8 cellular contexts compared by ENCODE assay signal in genomic region chr1:202565890-202566289, GRCh38.
DNase-seq lines count a peak whose midpoint lies in the region; ATAC-seq and TF ChIP-seq lines count a peak whose summit lies in the region.

No MANE protein-coding gene starts in this region.

- TF ChIP-seq CTCF in GM06990 (IDR thresholded peaks at IDR 0.05; ENCODE audit: insufficient read depth, low read length, poor library complexity, severe bottlenecking) (peak; percentile 27), GM20000 (IDR thresholded peaks at IDR 0.05; ENCODE audit: extremely low read depth, missing control alignments) (peak; percentile 6)

- ATAC-seq in HG03469 (IDR thresholded peaks at IDR 0.05; ENCODE audit: unreplicated experiment) = peak; percentile 57

- H3K4me1 ChIP-seq in CD8-positive, alpha-beta memory T cell (ENCODE audit: insufficient read depth, low read length) = no peaks in the 10 kb centered on the region

- no peak overlapping the region for H3K4me3 ChIP-seq in GM06990 (replicated peaks; ENCODE audit: low read depth, low read length)
- H3K4me3 ChIP-seq in CD8-positive, alpha-beta memory T cell (ENCODE audit: low read length) = no peak overlapping the region

- CTCF ChIA-PET in CD8-positive, alpha-beta memory T cell (lab: Charles Lee) = no interaction called here

- no peaks in the 10 kb centered on the region for H3K27me3 ChIP-seq in GM06990 (replicated peaks; ENCODE audit: control insufficient read depth, insufficient read depth, low read length)
- no peaks in the 10 kb centered on the region for H3K27me3 ChIP-seq in CD8-positive, alpha-beta memory T cell (ENCODE audit: insufficient read depth, low read length, poor library complexity, severe bottlenecking)

- no peaks in the 10 kb centered on the region for H3K9me3 Mint-ChIP-seq in immature natural killer cell
- H3K9me3 Mint-ChIP-seq in CD8-positive, alpha-beta memory T cell = no peaks in the 10 kb centered on the region

- H3K27ac Mint-ChIP-seq in immature natural killer cell = peak overlapping the region; percentile 38 to 83 (median 70)
- H3K27ac Mint-ChIP-seq in CD8-positive, alpha-beta memory T cell = peak overlapping the region in 3 of 8 donors; percentile 23 to 61 (median 44)

- H3K36me3 ChIP-seq in GM06990 (ENCODE audit: control insufficient read depth, insufficient read depth, low read length) = no peaks in the 10 kb centered on the region
- no peaks in the 10 kb centered on the region for H3K36me3 ChIP-seq in CD8-positive, alpha-beta memory T cell (ENCODE audit: insufficient read depth, low read length)

- peaks cover 0 to 2% (median 0%) of the 10 kb centered on the region in 3 donors for H3K27me3 Mint-ChIP-seq in immature natural killer cell (ENCODE audit: low read depth in 3 of 3)
- no peaks in the 10 kb centered on the region for H3K27me3 Mint-ChIP-seq in CD8-positive, alpha-beta memory T cell

- no peaks in the 10 kb centered on the region for H3K9me3 ChIP-seq in CD8-positive, alpha-beta memory T cell (ENCODE audit: low read length)

- DNase-seq in GM06990 (ENCODE audit: extremely low read depth, insufficient read length) (peak; percentile 34), GM20000 (ENCODE audit: low spot score) (peak; percentile 47), immature natural killer cell (peak; percentile 10 to 19 (median 12)), NCI-H748 (lab: John Stamatoyannopoulos, UW; ENCODE audit: unreplicated experiment) (no peak), Ammon's horn (ENCODE audit: low spot score) (no peak)
- DNase-seq in activated effector memory CD4-positive, alpha-beta T cell treated with anti-CD3 and anti-CD28 coated beads, Interleukin-2, amount 50 U/mL, for 16 hours = no peak
- no peak for DNase-seq in CD8-positive, alpha-beta memory T cell

- peak overlapping the region; percentile 31 to 74 (median 46) for H3K4me3 Mint-ChIP-seq in immature natural killer cell
- no peak overlapping the region for H3K4me3 Mint-ChIP-seq in CD8-positive, alpha-beta memory T cell

- no peak overlapping the region for H3K27ac ChIP-seq in CD8-positive, alpha-beta memory T cell (ENCODE audit: low read depth, low read length)

- H3K4me1 Mint-ChIP-seq in immature natural killer cell = peaks cover 52 to 53% of the 10 kb centered on the region in 2 donors
- H3K4me1 Mint-ChIP-seq in CD8-positive, alpha-beta memory T cell = peaks cover 5 to 14% (median 9%) of the 10 kb centered on the region in 3 donors

- POLR2A ChIA-PET in CD8-positive, alpha-beta memory T cell (lab: Charles Lee) = interaction anchor here (0.6 kb wide), 1 partner anchor 411 kb away, joined by 3 read pairs; no protein-coding TSS in a partner anchor

- peaks cover 0 to 31% (median 0%) of the 10 kb centered on the region in 3 donors for H3K36me3 Mint-ChIP-seq in immature natural killer cell
- peaks cover 4 to 60% (median 31%) of the 10 kb centered on the region in 3 donors for H3K36me3 Mint-ChIP-seq in CD8-positive, alpha-beta memory T cell

Comparison
In these comparisons a context has a peak if more than half of its experiments do, and no peak if none do; other contexts are left out.
1. DNase-seq: peak in GM06990 (single experiment), GM20000 (single experiment) and immature natural killer cell (3 of 3); none in activated effector memory CD4-positive, alpha-beta T cell treated with anti-CD3 and anti-CD28 coated beads, Interleukin-2, amount 50 U/mL, for 16 hours (single experiment), NCI-H748 (single experiment), CD8-positive, alpha-beta memory T cell (0 of 5) and Ammon's horn (single experiment).
2. H3K4me3 Mint-ChIP-seq: peak in immature natural killer cell (5 of 5); none in CD8-positive, alpha-beta memory T cell (0 of 7).